ENCODE assay signal across 8 cellular contexts in the genomic region with DNA sequence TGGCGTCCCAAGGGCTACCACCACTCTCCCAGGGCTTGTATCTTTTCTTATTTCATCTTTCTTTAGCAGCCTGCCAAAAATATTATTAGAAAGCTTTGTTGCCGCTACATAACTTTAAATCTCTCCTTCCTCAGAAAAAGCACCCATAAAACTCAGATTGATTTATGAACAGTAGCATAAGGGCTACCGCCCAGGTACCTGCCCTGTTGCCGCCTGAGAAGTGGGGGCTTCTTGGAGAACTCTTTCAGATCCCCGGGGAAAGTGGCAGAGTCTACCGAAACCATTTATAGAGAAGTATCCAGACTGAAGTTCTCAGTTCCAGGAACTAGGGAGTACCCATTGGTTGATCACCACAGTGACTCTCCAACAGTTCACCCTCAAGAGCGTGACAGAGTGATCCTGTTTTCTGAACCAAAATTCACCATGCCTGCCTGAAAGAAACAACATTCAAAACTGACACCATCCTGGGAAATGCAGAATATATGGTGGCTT. TPM values are rescaled to one million over a fixed set of nuclear protein-coding genes. Genes with fewer than 3 reads are reported as not detected.
DNase-seq lines count a peak whose midpoint lies in the region; ATAC-seq, FAIRE-seq and TF ChIP-seq lines count a peak whose summit lies in the region.

No MANE protein-coding gene starts in this region.

- H2AK9ac ChIP-seq in IMR-90 (replicated peaks; ENCODE audit: low read depth, low read length, poor library complexity) = no peak overlapping the region

- BruUV-seq in IMR-90 (replicated peaks; lab: Mats Ljungman, UMichigan) = no TSS peak
- BruUV-seq in HepG2 (replicated peaks; lab: Mats Ljungman, UMichigan) = TSS peak; percentile 99

- H2BK5ac ChIP-seq in IMR-90 (ENCODE audit: low read depth, low read length, poor library complexity, severe bottlenecking) = no peak overlapping the region

- H3K4me2 ChIP-seq in IMR-90 (ENCODE audit: low read depth, low read length) (no peak overlapping the region), HepG2 (ENCODE audit: low read depth, low read length) (peak overlapping the region; percentile 88)

- in situ Hi-C loops in IMR-90 (cut with MboI; ENCODE audit: low sequenced_read_pairs) (no loop called here), HepG2 (cut with HindIII; ENCODE audit: extremely low pct_ligation_motif_present, low pct_unique_long_range_greater_than_20kb) (loop anchor here (25.0 kb wide), 1 partner anchor 391 kb away; a partner anchor contains a TSS)

- H3K27ac ChIP-seq in IMR-90 (ENCODE audit: insufficient read depth, low read length) = no peak overlapping the region
- H3K27ac ChIP-seq in angular gyrus (ENCODE audit: low read depth, low read length) = peak overlapping the region; percentile 90
- peak overlapping the region; percentile 94 for H3K27ac ChIP-seq in HepG2 (ENCODE audit: extremely low read length, insufficient read depth, low read length)
- H3K27ac ChIP-seq in thoracic aorta = peak overlapping the region; percentile 79 to 89

- H2AFZ ChIP-seq in IMR-90 (replicated peaks; ENCODE audit: low read length, poor library complexity) (peak overlapping the region; percentile 95), HepG2 (ENCODE audit: low read length) (peak overlapping the region; percentile 18)

- FAIRE-seq in HepG2 (lab: Jason Lieb, UNC) = no peak
- FAIRE-seq in D721Med (lab: Jason Lieb, UNC) = no peak

- no peak for TF ChIP-seq RAD21 in IMR-90 (IDR thresholded peaks at IDR 0.05; ENCODE audit: low read length)
- TF ChIP-seq RAD21 in HepG2 (CRISPR knock-in tag; IDR thresholded peaks at IDR 0.05) = no peak

- no peaks in the 10 kb centered on the region for H3K9me3 ChIP-seq in IMR-90 (ENCODE audit: control insufficient read depth, insufficient read depth, low read length)
- H3K9me3 ChIP-seq in HepG2 (ENCODE audit: low read length) = no peaks in the 10 kb centered on the region
- H3K9me3 ChIP-seq in thoracic aorta = no peaks in the 10 kb centered on the region

- intact Hi-C loops in IMR-90 (cut with micrococcal nuclease) = no loop called here
- intact Hi-C loops in HepG2 (cut with micrococcal nuclease; ENCODE audit: unreplicated experiment) = loop anchor here (2.0 to 10.0 kb wide), 2 partner anchors 14 to 106 kb away; a partner anchor contains a TSS

- H2BK15ac ChIP-seq in IMR-90 (ENCODE audit: low read depth, low read length) = no peak overlapping the region

- H4K91ac ChIP-seq in IMR-90 (ENCODE audit: insufficient read depth, low read depth, low read length) = no peak overlapping the region

- H3K9ac ChIP-seq in IMR-90 (ENCODE audit: low read depth, low read length) (no peak overlapping the region), HepG2 (ENCODE audit: insufficient read depth, low read depth, low read length) (peak overlapping the region; percentile 89)

- no peak overlapping the region for H3K18ac ChIP-seq in IMR-90 (ENCODE audit: low read depth, low read length)

- TF ChIP-seq EP300 in HepG2 (IDR thresholded peaks at IDR 0.05; ENCODE audit: low read depth in 2 of 2, low read length in 2 of 2) = no peak
- TF ChIP-seq EP300 in HepG2 (CRISPR knock-in tag; IDR thresholded peaks at IDR 0.05; ENCODE audit: borderline replicate concordance) = no peak

- dilution Hi-C loops in IMR-90 (cut with HindIII; ENCODE audit: low sequenced_read_pairs, unreplicated experiment) = no loop called here

- no peak overlapping the region for H3K56ac ChIP-seq in IMR-90 (ENCODE audit: extremely low read depth, insufficient read depth, low read length)

- H3K27me3 ChIP-seq in IMR-90 (ENCODE audit: control insufficient read depth, insufficient read depth, low read length) = no peaks in the 10 kb centered on the region
- H3K27me3 ChIP-seq in HepG2 (ENCODE audit: control insufficient read depth in 1 of 2, insufficient read depth in 2 of 2, low read length in 2 of 2) = no peaks in the 10 kb centered on the region; a peak in 1 of 5 replicates
- no peaks in the 10 kb centered on the region for H3K27me3 ChIP-seq in thoracic aorta (replicated peaks; ENCODE audit: insufficient read depth)

- peak overlapping the region; percentile 59 for H3K4me3 ChIP-seq in AG04449 (ENCODE audit: low read depth, low read length)
- H3K4me3 ChIP-seq in IMR-90 (ENCODE audit: insufficient read depth, low read depth, low read length) = no peak overlapping the region
- H3K4me3 ChIP-seq in HepG2 (replicated peaks in 1 of 3; ENCODE audit: insufficient read depth in 1 of 3, low read depth in 2 of 3, low read length in 3 of 3) = peak overlapping the region; percentile 76 to 90 (median 85)
- peak overlapping the region; percentile 85 for H3K4me3 ChIP-seq in thoracic aorta

- H3K14ac ChIP-seq in IMR-90 (replicated peaks; ENCODE audit: low read depth, low read length) = no peak overlapping the region

- H3K23ac ChIP-seq in IMR-90 (ENCODE audit: low read depth, low read length) = no peak overlapping the region

- DNase-seq in AG04449 (ENCODE audit: low read depth, low spot score) (no peak), IMR-90 (no peak), HepG2 (ENCODE audit: low spot score) (no peak), thoracic aorta (ENCODE audit: low spot score) (no peak), SKM-1 (lab: John Stamatoyannopoulos, UW; ENCODE audit: unreplicated experiment) (no peak), D721Med (ENCODE audit: insufficient read length, low spot score) (no peak)
- no peak for DNase-seq in activated CD4-positive, CD25-positive, alpha-beta regulatory T cell treated with anti-CD3 and anti-CD28 coated beads, Interleukin-2, amount 50 U/mL, for 72 hours

- TF ChIP-seq POLR2A in IMR-90 (IDR thresholded peaks at IDR 0.05; ENCODE audit: low read depth, low read length) (no peak), HepG2 (IDR thresholded peaks at IDR 0.05; ENCODE audit: insufficient read depth in 1 of 2, low read depth in 2 of 2, low read length in 2 of 2) (no peak)

- CTCF ChIA-PET in AG04449 (lab: Yijun Ruan, JAX) = interaction anchor here (1.3 to 2.0 kb wide), 3 partner anchors 10 to 152 kb away, joined by 3 to 4 read pairs (median 4); no protein-coding TSS in a partner anchor
- CTCF ChIA-PET in IMR-90 (lab: Yijun Ruan, JAX) = no interaction called here
- CTCF ChIA-PET in HepG2 (lab: Yijun Ruan, JAX; ENCODE audit: low intra/inter-chr PET ratio, low total read pairs) = no interaction called here

- H3K36me3 ChIP-seq in IMR-90 (ENCODE audit: control insufficient read depth, insufficient read depth, low read length) (peaks cover 3% of the 10 kb centered on the region; the same call in 1 of the 2 replicates), HepG2 (replicated peaks in 1 of 2; ENCODE audit: control insufficient read depth in 1 of 2, insufficient read depth in 2 of 2, low read length in 2 of 2) (peaks cover 0 to 3% of the 10 kb centered on the region in 2 experiments; a peak in 3 of 5 replicates), thoracic aorta (no peaks in the 10 kb centered on the region)

- H4K5ac ChIP-seq in IMR-90 (ENCODE audit: low read depth, low read length) = no peak overlapping the region

- H3K79me1 ChIP-seq in IMR-90 (ENCODE audit: low read depth in 1 of 2, low read length in 2 of 2) = no peaks in the 10 kb centered on the region

- H4K8ac ChIP-seq in IMR-90 (ENCODE audit: low read depth in 2 of 2, low read length in 2 of 2) = peak overlapping the region in 1 of 2 experiments; percentile 42; a peak in 2 of 4 replicates

- peaks cover 4% of the 10 kb centered on the region; the same call in 1 of the 2 replicates for H3K9me1 ChIP-seq in IMR-90 (ENCODE audit: insufficient read depth, low read length)

- no peaks in the 10 kb centered on the region for H4K20me1 ChIP-seq in IMR-90 (ENCODE audit: insufficient read depth, low read length)
- H4K20me1 ChIP-seq in HepG2 (ENCODE audit: insufficient read depth, low read length) = peaks cover 21% of the 10 kb centered on the region; the same call in 1 of the 2 replicates

- no peak overlapping the region for H2BK120ac ChIP-seq in IMR-90 (ENCODE audit: low read depth, low read length)

- no peak overlapping the region for H2BK20ac ChIP-seq in IMR-90 (ENCODE audit: low read depth, low read length)

- no peak for TF ChIP-seq CTCF in AG04449 (IDR thresholded peaks at IDR 0.05; ENCODE audit: insufficient read depth, low read length, missing control alignments)
- no peak for TF ChIP-seq CTCF in IMR-90 (conservative IDR thresholded peaks at IDR 0.05; ENCODE audit: low read depth, low read length)
- TF ChIP-seq CTCF in HepG2 (CRISPR knock-in tag; IDR thresholded peaks at IDR 0.05) = no peak
- TF ChIP-seq CTCF in thoracic aorta (IDR thresholded peaks at IDR 0.05) = no peak
- TF ChIP-seq CTCF in D721Med (IDR thresholded peaks at IDR 0.05; ENCODE audit: insufficient read depth, missing control alignments) = no peak

- ATAC-seq in IMR-90 (ENCODE audit: low read depth) (no peak), HepG2 (peak; percentile 2), thoracic aorta (ENCODE audit: insufficient number of reproducible peaks, low FRiP score, low read depth) (peak; percentile 4)

- no peak overlapping the region for H2AK5ac ChIP-seq in IMR-90 (ENCODE audit: low read depth, low read length)

- POLR2A ChIA-PET in AG04449 (lab: Yijun Ruan, JAX) = interaction anchor here (0.6 kb wide), 1 partner anchor 73 kb away, joined by 5 read pairs; no protein-coding TSS in a partner anchor
- POLR2A ChIA-PET in IMR-90 (lab: Charles Lee; ENCODE audit: unreplicated experiment) = no interaction called here
- POLR2A ChIA-PET in HepG2 (lab: Yijun Ruan, JAX) = interaction anchor here (0.7 to 2.7 kb wide), 15 partner anchors 10 to 1214 kb away, joined by 3 to 19 read pairs (median 4); a partner anchor contains a TSS

- peaks cover 35% of the 10 kb centered on the region for H3K79me2 ChIP-seq in HepG2 (ENCODE audit: insufficient read depth, low read length)

- H3K4me1 ChIP-seq in IMR-90 (ENCODE audit: control insufficient read depth, insufficient read depth, low read length) (peaks cover 7% of the 10 kb centered on the region; the same call in 1 of the 2 replicates), HepG2 (ENCODE audit: insufficient read depth, low read length) (peaks cover 60% of the 10 kb centered on the region), thoracic aorta (ENCODE audit: control insufficient read depth in 1 of 2, low read depth in 2 of 2) (peaks cover 13 to 27% of the 10 kb centered on the region in 2 donors)

- no peak overlapping the region for H3K4ac ChIP-seq in IMR-90 (ENCODE audit: low read depth, low read length)

- WGBS in IMR-90 (ENCODE audit: extremely low coverage in 2 of 2, insufficient read length in 1 of 2), 2 experiments = no CpG with 5 or more reads among the region's 7 CpGs
- WGBS in HepG2 (ENCODE audit: low lambda C conversion rate) = 23% methylated on average over 7 of the region's 7 CpGs

RNA-seq across cellular contexts. Expression of a gene that starts 0.7 kb away (rescaled TPM):
- total RNA-seq in IMR-90 (2012; rRNA removed) (0.18 and 0.28 TPM in 2 replicates), HepG2 (2016; rRNA removed; fragmentation: Illumina TruSeq; extraction: Trizol) (11.8 and 13.2 TPM in 2 replicates), thoracic aorta (10 to 100 TPM; 17.1 to 31.7 TPM)
- polyA plus RNA-seq in IMR-90 (2012; rRNA removed) (0.19 and 0.46 TPM in 2 replicates), HepG2 (2011; rRNA removed) (30.4 and 34.5 TPM in 2 replicates)
- polyA plus RNA-seq in IMR-90 (2012; cell fraction: cytosol; rRNA removed) = 0.10 and 0.13 TPM in 2 replicates
- 1.1 and 6.7 TPM in 2 replicates for polyA plus RNA-seq in IMR-90 (2012; cell fraction: nucleus; rRNA removed; ENCODE audit: low replicate concordance)
- 3.8 and 4.6 TPM in 2 replicates for total RNA-seq in HepG2 (2016; cell fraction: cytosol; rRNA removed; fragmentation: Illumina TruSeq; extraction: Trizol; ENCODE audit: low read depth)
- total RNA-seq in HepG2 (2016; cell fraction: insoluble cytoplasmic fraction; rRNA removed; fragmentation: Illumina TruSeq; extraction: Trizol) = 11.6 and 12.8 TPM in 2 replicates
- total RNA-seq in HepG2 (2016; cell fraction: membrane; rRNA removed; fragmentation: Illumina TruSeq; extraction: Trizol) = 8.3 and 8.8 TPM in 2 replicates
- 13.1 and 18.3 TPM in 2 replicates for total RNA-seq in HepG2 (2016; cell fraction: nucleus; rRNA removed; fragmentation: Illumina TruSeq; extraction: Trizol)
- polyA plus RNA-seq in HepG2 (2011; cell fraction: cytosol; rRNA removed) = 15.0 and 21.1 TPM in 2 replicates
- polyA plus RNA-seq in HepG2 (2011; cell fraction: nucleus; rRNA removed) = 27.0 and 36.1 TPM in 2 replicates
- 30.9 and 33.4 TPM in 2 replicates for polyA plus RNA-seq in HepG2 (2012)
- polyA plus RNA-seq in HepG2 (2016; cell fraction: cytosol; fragmentation: Illumina TruSeq; extraction: Trizol; ENCODE audit: low read depth) = 3.5 and 4.7 TPM in 2 replicates
- polyA plus RNA-seq in HepG2 (2016; cell fraction: insoluble cytoplasmic fraction; fragmentation: Illumina TruSeq; extraction: Trizol; ENCODE audit: low read depth) = 13.1 and 14.1 TPM in 2 replicates
- 9.2 and 9.4 TPM in 2 replicates for polyA plus RNA-seq in HepG2 (2016; cell fraction: membrane; fragmentation: Illumina TruSeq; extraction: Trizol; ENCODE audit: low read depth)
- 29.5 and 35.4 TPM in 2 replicates for polyA plus RNA-seq in HepG2 (2016; cell fraction: nucleus; fragmentation: Illumina TruSeq; extraction: Trizol; ENCODE audit: insufficient read depth, low read depth)
- polyA minus RNA-seq in HepG2 (2011; rRNA and poly(A)+ RNA removed; ENCODE audit: low replicate concordance) = 8.4 TPM in 1 of 2 replicates, not detected in the other
- polyA minus RNA-seq in HepG2 (2011; cell fraction: cytosol; rRNA and poly(A)+ RNA removed) = 11.7 and 12.8 TPM in 2 replicates
- 45.6 and 48.0 TPM in 2 replicates for polyA minus RNA-seq in HepG2 (2011; cell fraction: nucleus; rRNA and poly(A)+ RNA removed)
